Comparison of ENCODE assay signal across 18 cellular contexts in genomic region chr3:160141485-160142185, GRCh38.
"Had no signal": no experiment of that assay in that cellular context is flagged by ENCODE, and none has a peak within 500 bp of the region (broad histone marks: within the 10 kb centered on the region; RNA-seq: fewer than 3 reads in every experiment).

No MANE protein-coding gene starts in this region.

- H3K36me3 ChIP-seq: adrenal gland, cardiac muscle cell, gastrocnemius medialis, heart right ventricle, left ventricle myocardium inferior, right lobe of liver, spleen, thyroid gland had no signal

- H3K4me1 ChIP-seq: adrenal gland, gastrocnemius medialis, heart right ventricle, left ventricle myocardium inferior, right lobe of liver, spleen, thyroid gland had no signal

- H3K27ac Mint-ChIP-seq: activated CD4-positive, alpha-beta T cell treated with anti-CD3 and anti-CD28 coated beads for 36 hours; activated naive CD4-positive, alpha-beta T cell treated with anti-CD3 and anti-CD28 coated beads, Interleukin-2, amount 50 U/mL, for 72 hours; progenitor cell of endocrine pancreas had no signal

- DNase-seq: activated CD4-positive, alpha-beta T cell treated with anti-CD3 and anti-CD28 coated beads for 36 hours; activated CD4-positive, alpha-beta T cell treated with anti-CD3 and anti-CD28 coated beads, Interleukin-2, amount 50 U/mL, for 48 hours; activated gamma-delta T cell treated with Interleukin-2 at 50 U/mL for 16 hours; adrenal gland; dermis blood vessel endothelial cell; gastrocnemius medialis; heart right ventricle; left ventricle myocardium inferior; mammary epithelial cell; right lobe of liver; spleen; stimulated activated naive CD4-positive, alpha-beta T cell treated with Interleukin-2 at 50 U/mL for 16 hours; thyroid gland had no signal

- H3K4me3 Mint-ChIP-seq: activated CD4-positive, alpha-beta T cell treated with anti-CD3 and anti-CD28 coated beads for 36 hours; neural crest cell had no signal

- H3K27ac ChIP-seq: adrenal gland, cardiac muscle cell, epithelial cell of prostate, gastrocnemius medialis, heart right ventricle, left ventricle myocardium inferior, right lobe of liver, spleen, thyroid gland had no signal

- H3K9me3 ChIP-seq: adrenal gland, gastrocnemius medialis, right lobe of liver, thyroid gland had no signal

- H3K4me3 ChIP-seq: adrenal gland, cardiac muscle cell, gastrocnemius medialis, heart right ventricle, left ventricle myocardium inferior, right lobe of liver, spleen, thyroid gland had no signal

- ATAC-seq: gastrocnemius medialis, heart right ventricle, right lobe of liver had no signal

- H3K27me3 Mint-ChIP-seq: progenitor cell of endocrine pancreas had no signal

- H3K27me3 ChIP-seq: adrenal gland, cardiac muscle cell, gastrocnemius medialis, heart right ventricle, right lobe of liver, spleen, thyroid gland had no signal
